25 cellular contexts compared by ENCODE assay signal in genomic region chr22:49292909-49293308, GRCh38.
DNase-seq lines count a peak whose midpoint lies in the region; ATAC-seq and TF ChIP-seq lines count a peak whose summit lies in the region.
"Had no signal": no experiment of that assay in that cellular context is flagged by ENCODE, and none has a peak within 500 bp of the region (broad histone marks: within the 10 kb centered on the region; RNA-seq: fewer than 3 reads in every experiment).

No MANE protein-coding gene starts in this region.

- peak; percentile 5 for DNase-seq in right atrium auricular region (ENCODE audit: low spot score)
- DNase-seq in left ventricle myocardium superior, result no peak
- DNase-seq in islet precursor cell, result peak; percentile 17
- peak; percentile 5 to 15 for DNase-seq in tibial artery
- DNase-seq in esophagus muscularis mucosa (ENCODE audit: extremely low spot score), result no peak
- no peak for DNase-seq in transverse colon
- no peak for DNase-seq in NCI-H2081 (lab: John Stamatoyannopoulos, UW)
- DNase-seq: C1 segment of cervical spinal cord; CD4-positive, alpha-beta memory T cell; COR-L47; GDM1; HFFc6; Karpas-422; NCI-H1105; NCI-H1436 treated with DMSO at 0.1 percent for 48 hours; NCI-H187 treated with DMSO at 0.1 percent for 48 hours; NCI-H446; NCI-H524 treated with DMSO at 0.1 percent for 48 hours; NCI-H774; PC-3; SHP77 had no signal

- H3K27me3 ChIP-seq in right atrium auricular region (no peaks in the 10 kb centered on the region), tibial artery (no peaks in the 10 kb centered on the region), esophagus muscularis mucosa (peaks cover 0 to 59% (median 0%) of the 10 kb centered on the region in 4 donors), transverse colon (no peaks in the 10 kb centered on the region)

- no peak for ATAC-seq in left ventricle myocardium superior
- ATAC-seq: GM12878, GM23338, HepG2, PC-3 had no signal

- H3K9me3 ChIP-seq in right atrium auricular region (peaks cover 0 to 23% of the 10 kb centered on the region in 2 donors), tibial artery (peaks cover 0 to 15% (median 8%) of the 10 kb centered on the region in 3 donors), esophagus muscularis mucosa (peaks cover 0 to 22% (median 13%) of the 10 kb centered on the region in 4 donors), transverse colon (no peaks in the 10 kb centered on the region)
- H3K9me3 ChIP-seq: HAP-1 had no signal

- H3K27ac ChIP-seq in right atrium auricular region, result no peak overlapping the region
- no peak overlapping the region for H3K27ac ChIP-seq in tibial artery
- no peak overlapping the region for H3K27ac ChIP-seq in esophagus muscularis mucosa (replicated peaks in 1 of 4)
- H3K27ac ChIP-seq in transverse colon, result no peak overlapping the region

- TF ChIP-seq POLR2A in esophagus muscularis mucosa (IDR thresholded peaks at IDR 0.05; ENCODE audit: low read depth), result no peak
- no peak for TF ChIP-seq POLR2A in transverse colon (IDR thresholded peaks at IDR 0.05)

- H3K4me3 ChIP-seq in right atrium auricular region, result no peak overlapping the region
- no peak overlapping the region for H3K4me3 ChIP-seq in tibial artery
- no peak overlapping the region for H3K4me3 ChIP-seq in esophagus muscularis mucosa
- H3K4me3 ChIP-seq in transverse colon, result no peak overlapping the region
- H3K4me3 ChIP-seq: GM12878, GM23338, HAP-1 had no signal

- 75% methylated on average over 5 of the region's 5 CpGs for WGBS in esophagus muscularis mucosa
- 71 to 85% methylated on average over 4 to 5 of the region's 5 CpGs for WGBS in transverse colon (ENCODE audit: low coverage in 1 of 2), 2 donors

- H3K4me1 ChIP-seq in right atrium auricular region (no peaks in the 10 kb centered on the region), tibial artery (no peaks in the 10 kb centered on the region), esophagus muscularis mucosa (no peaks in the 10 kb centered on the region), transverse colon (no peaks in the 10 kb centered on the region)
- H3K4me1 ChIP-seq: HAP-1 had no signal

- intact Hi-C loops in left ventricle myocardium superior (cut with micrococcal nuclease) (no loop called here), tibial artery (cut with DNase I; ENCODE audit: low total_unique reads) (no loop called here), esophagus muscularis mucosa (cut with DNase I) (no loop called here), transverse colon (cut with DNase I; ENCODE audit: low total_unique reads) (no loop called here)

- H3K36me3 ChIP-seq in right atrium auricular region (no peaks in the 10 kb centered on the region), tibial artery (no peaks in the 10 kb centered on the region), esophagus muscularis mucosa (no peaks in the 10 kb centered on the region), transverse colon (no peaks in the 10 kb centered on the region)
- H3K36me3 ChIP-seq: HAP-1 had no signal

- in situ Hi-C loops in transverse colon (cut with MboI; ENCODE audit: low pct_ligation_motif_present in 1 of 4, low pct_unique_long_range_greater_than_20kb in 1 of 4, low sequenced_read_pairs in 3 of 4), result no loop called here

- TF ChIP-seq EP300 in esophagus muscularis mucosa (IDR thresholded peaks at IDR 0.05) (no peak), transverse colon (IDR thresholded peaks at IDR 0.05; ENCODE audit: low read depth) (no peak)

- TF ChIP-seq CTCF in right atrium auricular region (IDR thresholded peaks at IDR 0.05) (no peak), tibial artery (IDR thresholded peaks at IDR 0.05) (no peak), esophagus muscularis mucosa (IDR thresholded peaks at IDR 0.05) (no peak), transverse colon (IDR thresholded peaks at IDR 0.05) (no peak)

Comparison
In these comparisons a context has a peak if more than half of its experiments do, and no peak if none do; other contexts are left out.
1. DNase-seq: peak in right atrium auricular region (single experiment), islet precursor cell (single experiment) and tibial artery (2 of 2); none in left ventricle myocardium superior (single experiment), esophagus muscularis mucosa (single experiment), transverse colon (single experiment) and NCI-H2081 (0 of 2).